Comparison of ENCODE assay signal across 8 cellular contexts in genomic region chr10:62243647-62243997, GRCh38. TPM values are rescaled to one million over a fixed set of nuclear protein-coding genes. Genes with fewer than 3 reads are reported as not detected.
DNase-seq lines count a peak whose midpoint lies in the region; ATAC-seq, FAIRE-seq and TF ChIP-seq lines count a peak whose summit lies in the region.

No MANE protein-coding gene starts in this region.

- H3K4me3 Mint-ChIP-seq in activated CD8-positive, alpha-beta memory T cell treated with anti-CD3 and anti-CD28 coated beads, Interleukin-2, amount 10 ng/mL, durations not matched to agents 7 days and 5 days, result peak overlapping the region; percentile 68
- H3K4me3 Mint-ChIP-seq in astrocyte (ENCODE audit: unreplicated experiment), result peak overlapping the region; percentile 55

- CTCF ChIA-PET in activated CD8-positive, alpha-beta memory T cell treated with anti-CD3 and anti-CD28 coated beads, Interleukin-2, amount 10 ng/mL, durations not matched to agents 7 days and 5 days (lab: Charles Lee), result interaction anchor here (1.1 to 5.2 kb wide), 10 partner anchors 55 to 492 kb away, joined by 3 to 148 read pairs (median 6); no protein-coding TSS in a partner anchor

- H3K79me2 ChIP-seq in astrocyte (ENCODE audit: insufficient read depth, low read length), result no peaks in the 10 kb centered on the region

- TF ChIP-seq EP300 in tibial nerve (IDR thresholded peaks at IDR 0.05), result no peak

- H3K4me1 ChIP-seq in astrocyte (ENCODE audit: insufficient read depth, low read length), result peaks cover 17% of the 10 kb centered on the region
- H3K4me1 ChIP-seq in tibial nerve, result peaks cover 0 to 29% (median 11%) of the 10 kb centered on the region in 4 donors

- H3K27me3 Mint-ChIP-seq in activated CD8-positive, alpha-beta memory T cell treated with anti-CD3 and anti-CD28 coated beads, Interleukin-2, amount 10 ng/mL, durations not matched to agents 7 days and 5 days, result no peaks in the 10 kb centered on the region
- no peaks in the 10 kb centered on the region for H3K27me3 Mint-ChIP-seq in astrocyte (ENCODE audit: low read depth, unreplicated experiment)

- H2AFZ ChIP-seq in astrocyte (ENCODE audit: low read depth, low read length), result no peak overlapping the region

- no peak overlapping the region for H3K4me3 ChIP-seq in astrocyte (ENCODE audit: insufficient read depth, low read depth, low read length)
- peak overlapping the region in 1 of 7 experiments; percentile 16 for H3K4me3 ChIP-seq in skin epidermis
- peak overlapping the region in 1 of 4 donors; percentile 12 for H3K4me3 ChIP-seq in tibial nerve

- WGBS in tibial nerve, 2 donors, result 85 to 87% methylated on average over 2 of the region's 2 CpGs

- no peak for FAIRE-seq in astrocyte (lab: Jason Lieb, UNC)

- peak overlapping the region; percentile 77 for H3K4me2 ChIP-seq in astrocyte (ENCODE audit: low read length)

- no peak for TF ChIP-seq POLR2A in tibial nerve (IDR thresholded peaks at IDR 0.05)

- no peaks in the 10 kb centered on the region for H3K36me3 ChIP-seq in astrocyte (ENCODE audit: insufficient read depth, low read length)
- no peaks in the 10 kb centered on the region for H3K36me3 ChIP-seq in tibial nerve

- H3K27me3 ChIP-seq in astrocyte (ENCODE audit: insufficient read depth, low read length) (no peaks in the 10 kb centered on the region), tibial nerve (no peaks in the 10 kb centered on the region)

- TF ChIP-seq CTCF in astrocyte (IDR thresholded peaks at IDR 0.05; ENCODE audit: insufficient read depth, low read depth, low read length), result no peak
- TF ChIP-seq CTCF in tibial nerve (IDR thresholded peaks at IDR 0.05), result no peak

- H3K27ac ChIP-seq in astrocyte (ENCODE audit: low read depth, low read length) (peak overlapping the region; percentile 59), skin epidermis (peak overlapping the region in 17 of 21 experiments; percentile 18 to 82 (median 66)), tibial nerve (peak overlapping the region in 2 of 4 donors; percentile 60 to 73)

- H3K36me3 Mint-ChIP-seq in activated CD8-positive, alpha-beta memory T cell treated with anti-CD3 and anti-CD28 coated beads, Interleukin-2, amount 10 ng/mL, durations not matched to agents 7 days and 5 days, result peaks cover 2% of the 10 kb centered on the region
- no peaks in the 10 kb centered on the region for H3K36me3 Mint-ChIP-seq in astrocyte (ENCODE audit: low read depth, unreplicated experiment)

- no peak for DNase-seq in activated CD8-positive, alpha-beta memory T cell treated with anti-CD3 and anti-CD28 coated beads, Interleukin-2, amount 10 ng/mL, durations not matched to agents 7 days and 5 days
- no peak for DNase-seq in activated CD8-positive, alpha-beta memory T cell treated with anti-CD3 and anti-CD28 coated beads, Interleukin-2, amount 50 U/mL, for 4 hours
- no peak for DNase-seq in astrocyte (ENCODE audit: low read depth)
- DNase-seq in tibial nerve (ENCODE audit: low spot score in 2 of 2), result no peak
- no peak for DNase-seq in DMS53 treated with DMSO at 0.1 percent for 48 hours (lab: John Stamatoyannopoulos, UW; ENCODE audit: unreplicated experiment)
- DNase-seq in AG20443 (ENCODE audit: low spot score), result no peak

- H3K9me3 ChIP-seq in astrocyte (ENCODE audit: insufficient read depth, low read depth, low read length), result no peaks in the 10 kb centered on the region
- H3K9me3 ChIP-seq in tibial nerve, result no peaks in the 10 kb centered on the region

- H4K20me1 ChIP-seq in astrocyte (ENCODE audit: insufficient read depth, low read length), result no peaks in the 10 kb centered on the region

- no peaks in the 10 kb centered on the region for H3K9me3 Mint-ChIP-seq in activated CD8-positive, alpha-beta memory T cell treated with anti-CD3 and anti-CD28 coated beads, Interleukin-2, amount 10 ng/mL, durations not matched to agents 7 days and 5 days (ENCODE audit: low read depth)
- no peaks in the 10 kb centered on the region for H3K9me3 Mint-ChIP-seq in astrocyte (ENCODE audit: unreplicated experiment)

- peak; percentile 50 for ATAC-seq in activated CD8-positive, alpha-beta memory T cell treated with anti-CD3 and anti-CD28 coated beads, Interleukin-2, amount 10 ng/mL, durations not matched to agents 7 days and 5 days
- peak; percentile 31 for ATAC-seq in HG03103 (IDR thresholded peaks at IDR 0.05; ENCODE audit: low read depth, unreplicated experiment)

- peak overlapping the region; percentile 87 for H3K27ac Mint-ChIP-seq in activated CD8-positive, alpha-beta memory T cell treated with anti-CD3 and anti-CD28 coated beads, Interleukin-2, amount 10 ng/mL, durations not matched to agents 7 days and 5 days
- H3K27ac Mint-ChIP-seq in astrocyte (ENCODE audit: unreplicated experiment), result peak overlapping the region; percentile 69

- peak overlapping the region; percentile 23 for H3K9ac ChIP-seq in astrocyte (ENCODE audit: low read length)

- H3K4me1 Mint-ChIP-seq in activated CD8-positive, alpha-beta memory T cell treated with anti-CD3 and anti-CD28 coated beads, Interleukin-2, amount 10 ng/mL, durations not matched to agents 7 days and 5 days, result peaks cover 36% of the 10 kb centered on the region
- peaks cover 27% of the 10 kb centered on the region for H3K4me1 Mint-ChIP-seq in astrocyte (ENCODE audit: low read depth, unreplicated experiment)

RNA-seq across cellular contexts. Expression of gene RTKN2, which starts 25.0 kb away (rescaled TPM):
- total RNA-seq in activated CD8-positive, alpha-beta memory T cell treated with anti-CD3 and anti-CD28 coated beads, Interleukin-2, amount 10 ng/mL, durations not matched to agents 7 days and 5 days, result 1 to 10 TPM; 2.9 to 3.8 TPM
- total RNA-seq in astrocyte (8.4 and 8.9 TPM in 2 replicates), tibial nerve (under 1 TPM in 1 of 4 donors, not detected in 3; 0.30 TPM)
